ENCODE assay signal across 18 cellular contexts in the genomic region with DNA sequence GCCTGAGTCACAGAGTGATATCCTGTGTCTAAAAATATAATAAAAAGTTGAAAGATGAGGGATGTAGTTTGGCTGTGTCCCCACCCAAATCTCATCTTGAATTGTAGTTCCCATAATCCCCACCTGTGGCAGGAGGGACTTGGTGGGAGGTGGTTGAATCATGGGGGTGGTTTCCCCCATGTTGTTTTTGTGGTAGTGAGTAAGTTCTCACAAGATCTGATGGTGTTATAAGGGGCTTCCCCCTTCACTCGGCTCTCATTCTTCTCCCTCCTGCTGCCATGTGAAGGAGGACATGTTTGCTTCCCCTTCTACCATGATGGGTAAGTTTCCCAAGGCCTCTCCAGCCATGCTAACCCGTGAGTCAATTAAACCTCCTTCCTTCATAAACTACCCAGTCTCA. TPM values are rescaled to one million over a fixed set of nuclear protein-coding genes. Genes with fewer than 3 reads are reported as not detected.
A peak's percentile ranks its signal among the peaks of the same experiment; 100 is the strongest.
DNase-seq lines count a peak whose midpoint lies in the region; TF ChIP-seq lines count a peak whose summit lies in the region.
"Had no signal": no experiment of that assay in that cellular context is flagged by ENCODE, and none has a peak within 500 bp of the region (broad histone marks: within the 10 kb centered on the region; RNA-seq: fewer than 3 reads in every experiment).

No MANE protein-coding gene starts in this region.

- POLR2A ChIA-PET in HEK293T (lab: Yijun Ruan, JAX), result no interaction called here

- H3K27ac Mint-ChIP-seq in activated naive CD4-positive, alpha-beta T cell treated with anti-CD3 and anti-CD28 coated beads for 36 hours, result no peak overlapping the region
- H3K27ac Mint-ChIP-seq in activated naive CD8-positive, alpha-beta T cell treated with anti-CD3 and anti-CD28 coated beads for 36 hours, result no peak overlapping the region
- H3K27ac Mint-ChIP-seq: CD4-positive, CD25-positive, alpha-beta regulatory T cell; H9 had no signal

- no peak overlapping the region for H3K4me3 Mint-ChIP-seq in activated naive CD4-positive, alpha-beta T cell treated with anti-CD3 and anti-CD28 coated beads for 36 hours
- H3K4me3 Mint-ChIP-seq in activated naive CD8-positive, alpha-beta T cell treated with anti-CD3 and anti-CD28 coated beads for 36 hours, result no peak overlapping the region
- H3K4me3 Mint-ChIP-seq: CD4-positive, CD25-positive, alpha-beta regulatory T cell; H9 had no signal

- CTCF ChIA-PET in activated naive CD4-positive, alpha-beta T cell treated with anti-CD3 and anti-CD28 coated beads for 36 hours (lab: Charles Lee), result no interaction called here
- CTCF ChIA-PET in HEK293T (lab: Yijun Ruan, JAX), result no interaction called here

- H3K27me3 Mint-ChIP-seq in activated naive CD4-positive, alpha-beta T cell treated with anti-CD3 and anti-CD28 coated beads for 36 hours (ENCODE audit: low read depth), result peaks cover 28% of the 10 kb centered on the region
- peaks cover 30% of the 10 kb centered on the region for H3K27me3 Mint-ChIP-seq in activated naive CD8-positive, alpha-beta T cell treated with anti-CD3 and anti-CD28 coated beads for 36 hours

- no peaks in the 10 kb centered on the region for H3K4me1 Mint-ChIP-seq in activated naive CD4-positive, alpha-beta T cell treated with anti-CD3 and anti-CD28 coated beads for 36 hours (ENCODE audit: low read depth)
- H3K4me1 Mint-ChIP-seq in activated naive CD8-positive, alpha-beta T cell treated with anti-CD3 and anti-CD28 coated beads for 36 hours, result no peaks in the 10 kb centered on the region
- H3K4me1 Mint-ChIP-seq: CD4-positive, CD25-positive, alpha-beta regulatory T cell; H9 had no signal

- peaks cover 1% of the 10 kb centered on the region for H3K36me3 Mint-ChIP-seq in activated naive CD4-positive, alpha-beta T cell treated with anti-CD3 and anti-CD28 coated beads for 36 hours (ENCODE audit: low read depth)
- peaks cover 2% of the 10 kb centered on the region for H3K36me3 Mint-ChIP-seq in activated naive CD8-positive, alpha-beta T cell treated with anti-CD3 and anti-CD28 coated beads for 36 hours

- peaks cover 18% of the 10 kb centered on the region for H3K9me3 Mint-ChIP-seq in activated naive CD4-positive, alpha-beta T cell treated with anti-CD3 and anti-CD28 coated beads for 36 hours
- H3K9me3 Mint-ChIP-seq in activated naive CD8-positive, alpha-beta T cell treated with anti-CD3 and anti-CD28 coated beads for 36 hours, result peaks cover 17% of the 10 kb centered on the region

- intact Hi-C loops in activated naive CD4-positive, alpha-beta T cell treated with anti-CD3 and anti-CD28 coated beads for 36 hours (cut with micrococcal nuclease), result no loop called here
- intact Hi-C loops in posterior vena cava (cut with DNase I), result no loop called here

- DNase-seq in activated naive CD4-positive, alpha-beta T cell treated with anti-CD3 and anti-CD28 coated beads for 36 hours, result peak; percentile 34
- DNase-seq in activated naive CD4-positive, alpha-beta T cell treated with Interleukin-2 at 50 U/mL for 16 hours, result no peak
- DNase-seq in GM12865 (ENCODE audit: low read depth) (peak; percentile 9), posterior vena cava (ENCODE audit: low spot score) (peak; percentile 2), HEK293T (ENCODE audit: extremely low spot score) (no peak), AG20443 (ENCODE audit: low spot score) (no peak)
- DNase-seq in activated naive CD8-positive, alpha-beta T cell treated with anti-CD3 and anti-CD28 coated beads for 36 hours, result peak; percentile 7
- DNase-seq: BE2C; CD4-positive, CD25-positive, alpha-beta regulatory T cell; COR-L47; DMS 273 treated with DMSO at 0.1 percent for 48 hours; DND-41; H9; NCI-H1417; NCI-H187 treated with DMSO at 0.1 percent for 48 hours; NCI-H226; NCI-H524; SHP77 treated with DMSO at 0.1 percent for 48 hours had no signal

- no peak for TF ChIP-seq CTCF in GM12865 (IDR thresholded peaks at IDR 0.05; ENCODE audit: insufficient read depth, low read depth, low read length, missing control alignments)

- H3K4me3 ChIP-seq in GM12865 (ENCODE audit: low read depth, low read length), result no peak overlapping the region

TF ChIP-seq in HEK293T, 16 proteins besides CTCF, POLR2A, EP300 and RAD21:
- TF ChIP-seq HDGF (IDR thresholded peaks at IDR 0.05; ENCODE audit: borderline replicate concordance) (no peak), SP1 (IDR thresholded peaks at IDR 0.05) (no peak), ARNT (IDR thresholded peaks at IDR 0.05) (no peak), ZNF384 (IDR thresholded peaks at IDR 0.05) (no peak), FOXA1 (IDR thresholded peaks at IDR 0.05) (no peak), BHLHE40 (IDR thresholded peaks at IDR 0.05; ENCODE audit: borderline replicate concordance) (no peak), LEF1 (IDR thresholded peaks at IDR 0.05; ENCODE audit: borderline replicate concordance) (no peak), L3MBTL2 (conservative IDR thresholded peaks at IDR 0.05) (no peak), FOXK2 (IDR thresholded peaks at IDR 0.05) (no peak), FOXM1 (IDR thresholded peaks at IDR 0.05; ENCODE audit: borderline replicate concordance) (no peak), SUZ12 (IDR thresholded peaks at IDR 0.05) (no peak), ELF4 (IDR thresholded peaks at IDR 0.05) (no peak), NFRKB (IDR thresholded peaks at IDR 0.05) (no peak), CTBP1 (IDR thresholded peaks at IDR 0.05; ENCODE audit: borderline replicate concordance) (no peak), TARDBP (IDR thresholded peaks at IDR 0.05) (no peak)
- TF ChIP-seq, protein P1, sequence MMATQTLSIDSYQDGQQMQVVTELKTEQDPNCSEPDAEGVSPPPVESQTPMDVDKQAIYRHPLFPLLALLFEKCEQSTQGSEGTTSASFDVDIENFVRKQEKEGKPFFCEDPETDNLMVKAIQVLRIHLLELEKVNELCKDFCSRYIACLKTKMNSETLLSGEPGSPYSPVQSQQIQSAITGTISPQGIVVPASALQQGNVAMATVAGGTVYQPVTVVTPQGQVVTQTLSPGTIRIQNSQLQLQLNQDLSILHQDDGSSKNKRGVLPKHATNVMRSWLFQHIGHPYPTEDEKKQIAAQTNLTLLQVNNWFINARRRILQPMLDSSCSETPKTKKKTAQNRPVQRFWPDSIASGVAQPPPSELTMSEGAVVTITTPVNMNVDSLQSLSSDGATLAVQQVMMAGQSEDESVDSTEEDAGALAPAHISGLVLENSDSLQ (IDR thresholded peaks at IDR 0.05), result no peak

RNA-seq across cellular contexts. Expression of a gene that starts 25.1 kb away (rescaled TPM):
- total RNA-seq in activated naive CD4-positive, alpha-beta T cell treated with anti-CD3 and anti-CD28 coated beads for 36 hours, result 10 to 100 TPM; 52.9 to 55.7 TPM
- 10 to 100 TPM; 75.0 to 75.7 TPM for total RNA-seq in activated naive CD8-positive, alpha-beta T cell treated with anti-CD3 and anti-CD28 coated beads for 36 hours
- total RNA-seq in posterior vena cava, result 10 to 100 TPM; 58.7 to 62.4 TPM

Comparison
In these comparisons a context has a peak if more than half of its experiments do, and no peak if none do; other contexts are left out.
1. DNase-seq: peak in activated naive CD4-positive, alpha-beta T cell treated with anti-CD3 and anti-CD28 coated beads for 36 hours (single experiment), GM12865 (single experiment), activated naive CD8-positive, alpha-beta T cell treated with anti-CD3 and anti-CD28 coated beads for 36 hours (single experiment) and posterior vena cava (single experiment); none in activated naive CD4-positive, alpha-beta T cell treated with Interleukin-2 at 50 U/mL for 16 hours (single experiment), HEK293T (single experiment) and AG20443 (single experiment).